Comparison of ENCODE assay signal across 8 cellular contexts in genomic region chr14:89915114-89915878, GRCh38. TPM values are rescaled to one million over a fixed set of nuclear protein-coding genes. Genes with fewer than 3 reads are reported as not detected.
A peak's percentile ranks its signal among the peaks of the same experiment; 100 is the strongest.
DNase-seq lines count a peak whose midpoint lies in the region; ATAC-seq and TF ChIP-seq lines count a peak whose summit lies in the region.

No MANE protein-coding gene starts in this region.

- H2BK5ac ChIP-seq in mesenchymal stem cell (ENCODE audit: low read depth, low read length, poor library complexity, severe bottlenecking): no peak overlapping the region

- H2AK5ac ChIP-seq in mesenchymal stem cell (ENCODE audit: low read length, severe bottlenecking): no peak overlapping the region

- H3K14ac ChIP-seq in mesenchymal stem cell (ENCODE audit: low read length in 2 of 2): no peak overlapping the region

- peak; percentile 98 for TF ChIP-seq CTCF in CD4-positive, alpha-beta T cell (IDR thresholded peaks at IDR 0.05)
- TF ChIP-seq CTCF in HCT116 (IDR thresholded peaks at IDR 0.05 in 2 of 3, conservative IDR thresholded peaks at IDR 0.05 in 1 of 3; ENCODE audit: borderline replicate concordance in 1 of 3, insufficient read depth in 1 of 3, low read depth in 2 of 3, low read length in 2 of 3): peak; percentile 65 to 95 (median 90); a peak in 5 of 6 replicates
- peak; percentile 94 to 99 (median 97) for TF ChIP-seq CTCF in dorsolateral prefrontal cortex (IDR thresholded peaks at IDR 0.05 in 54 of 56, conservative IDR thresholded peaks at IDR 0.05 in 2 of 56; ENCODE audit: low read depth in 1 of 56, partially characterized antibody in 56 of 56)

- H2BK12ac ChIP-seq in mesenchymal stem cell (ENCODE audit: low read length in 2 of 2): no peak overlapping the region

- peak; percentile 33 to 55 (median 48) for DNase-seq in CD4-positive, alpha-beta T cell
- DNase-seq in HCT116 (ENCODE audit: low read depth, low spot score) (peak; percentile 57), NCI-H69 (lab: John Stamatoyannopoulos, UW) (peak; percentile 77), dorsolateral prefrontal cortex (peak in 6 of 10 donors; percentile 35 to 80 (median 64)), mesenchymal stem cell (peak; percentile 83)
- peak; percentile 54 to 57 for DNase-seq in activated CD4-positive, alpha-beta T cell treated with anti-CD3 and anti-CD28 coated beads, Interleukin-2, amount 50 U/mL, for 4 hours
- peak; percentile 33 for DNase-seq in stimulated activated CD8-positive, alpha-beta memory T cell treated with anti-CD3 and anti-CD28 coated beads, Interleukin-4, amount 100 ng/mL, for 24 hours (ENCODE audit: low read depth)

- CTCF ChIA-PET in CD4-positive, alpha-beta T cell (lab: Charles Lee): interaction anchor here (1.0 to 1.1 kb wide), 2 partner anchors 737 to 888 kb away, joined by 3 read pairs; no protein-coding TSS in a partner anchor
- CTCF ChIA-PET in HCT116 (lab: Charles Lee): interaction anchor here (1.8 kb wide), 1 partner anchor 21 kb away, joined by 4 read pairs; no protein-coding TSS in a partner anchor

- no peak overlapping the region for H2BK120ac ChIP-seq in mesenchymal stem cell (ENCODE audit: low read depth, low read length)

- 42% methylated on average over 3 of the region's 6 CpGs for WGBS in mesenchymal stem cell

- no peak overlapping the region for H3K18ac ChIP-seq in mesenchymal stem cell (ENCODE audit: low read depth in 1 of 2, low read length in 2 of 2)

- H2AFZ ChIP-seq in HCT116 (ENCODE audit: low read depth, low read length, poor library complexity, severe bottlenecking): no peak overlapping the region
- H2AFZ ChIP-seq in mesenchymal stem cell (ENCODE audit: low read depth, low read length): no peak overlapping the region

- H3K27ac ChIP-seq in CD4-positive, alpha-beta T cell (ENCODE audit: low read depth, low read length): no peak overlapping the region
- H3K27ac ChIP-seq in HCT116 (ENCODE audit: low read depth, low read length): no peak overlapping the region
- H3K27ac ChIP-seq in dorsolateral prefrontal cortex: peak overlapping the region in 13 of 59 donors; percentile 2 to 54 (median 24)
- H3K27ac ChIP-seq in mesenchymal stem cell (ENCODE audit: low read length, poor library complexity, severe bottlenecking): no peak overlapping the region

- peak; percentile 82 for TF ChIP-seq RAD21 in HCT116 (IDR thresholded peaks at IDR 0.05; ENCODE audit: low read depth)

- H4K20me1 ChIP-seq in HCT116 (ENCODE audit: insufficient read depth): no peaks in the 10 kb centered on the region

- H3K9me3 ChIP-seq in CD4-positive, alpha-beta T cell (ENCODE audit: control insufficient read depth, low read length): no peaks in the 10 kb centered on the region
- H3K9me3 ChIP-seq in HCT116 (ENCODE audit: control insufficient read depth in 1 of 2, insufficient read depth in 1 of 2, low read depth in 1 of 2, low read length in 2 of 2) (no peaks in the 10 kb centered on the region), mesenchymal stem cell (ENCODE audit: control insufficient read depth, low read length) (no peaks in the 10 kb centered on the region)

- no TSS peak for BruUV-seq in HCT116 (replicated peaks; lab: Mats Ljungman, UMichigan)

- H3K9me2 ChIP-seq in HCT116 (ENCODE audit: insufficient read depth): no peaks in the 10 kb centered on the region

- H4K8ac ChIP-seq in mesenchymal stem cell (ENCODE audit: low read length): no peak overlapping the region

- H3K36me3 Mint-ChIP-seq in CD4-positive, alpha-beta T cell (ENCODE audit: low read depth): no peaks in the 10 kb centered on the region

- H3K4me2 ChIP-seq in HCT116 (ENCODE audit: low read length) (no peak overlapping the region), mesenchymal stem cell (ENCODE audit: low read length, poor library complexity, severe bottlenecking) (no peak overlapping the region)

- peak; percentile 72 for ATAC-seq in CD4-positive, alpha-beta T cell (ENCODE audit: poor library complexity)
- ATAC-seq in HCT116 (peak; percentile 68; the same call in 1 of the 2 replicates), HG03139 (IDR thresholded peaks at IDR 0.05; ENCODE audit: unreplicated experiment) (no peak)

- RAD21 ChIA-PET in HCT116 (lab: Charles Lee; ENCODE audit: low non-redundant PET in 1 of 2, low total read pairs in 2 of 2, uncharacterized antibody in 2 of 2, unreplicated experiment in 2 of 2): no interaction called here

- H3K79me2 ChIP-seq in HCT116 (ENCODE audit: insufficient read depth, low read length): no peaks in the 10 kb centered on the region

- H3K4me3 ChIP-seq in HCT116 (replicated peaks in 1 of 2; ENCODE audit: low read depth in 1 of 2, low read length in 2 of 2) (no peak overlapping the region), dorsolateral prefrontal cortex (peak overlapping the region in 8 of 59 donors; percentile 10 to 33 (median 17)), mesenchymal stem cell (ENCODE audit: insufficient read depth in 1 of 2, low read depth in 1 of 2, low read length in 2 of 2) (no peak overlapping the region)

- H3K27ac Mint-ChIP-seq in CD4-positive, alpha-beta T cell: no peak overlapping the region

- peaks cover 4% of the 10 kb centered on the region for H3K4me1 Mint-ChIP-seq in CD4-positive, alpha-beta T cell (ENCODE audit: low read depth)

- H4K91ac ChIP-seq in mesenchymal stem cell (ENCODE audit: low read length): no peak overlapping the region

- H3K9me3 Mint-ChIP-seq in CD4-positive, alpha-beta T cell: no peaks in the 10 kb centered on the region

- H2BK15ac ChIP-seq in mesenchymal stem cell (ENCODE audit: low read depth, poor library complexity, severe bottlenecking): no peak overlapping the region

- H3K4me3 Mint-ChIP-seq in CD4-positive, alpha-beta T cell: no peak overlapping the region

- no peak overlapping the region for H3K4ac ChIP-seq in mesenchymal stem cell (ENCODE audit: low read depth in 1 of 2, low read length in 2 of 2)

- H3K27me3 Mint-ChIP-seq in CD4-positive, alpha-beta T cell: peaks cover 13% of the 10 kb centered on the region

- H3K9ac ChIP-seq in HCT116 (ENCODE audit: low read length) (no peak overlapping the region), mesenchymal stem cell (ENCODE audit: low read length) (peak overlapping the region; percentile 77)

- POLR2A ChIA-PET in CD4-positive, alpha-beta T cell (lab: Charles Lee): no interaction called here
- POLR2A ChIA-PET in HCT116 (lab: Charles Lee): no interaction called here

- no peak for TF ChIP-seq POLR2A in HCT116 (IDR thresholded peaks at IDR 0.05; ENCODE audit: borderline replicate concordance, extremely low read depth, insufficient read depth, insufficient read length)

- H3K27me3 ChIP-seq in CD4-positive, alpha-beta T cell (ENCODE audit: control insufficient read depth, insufficient read depth, low read length): no peaks in the 10 kb centered on the region
- H3K27me3 ChIP-seq in HCT116 (ENCODE audit: insufficient read depth, low read length) (no peaks in the 10 kb centered on the region), dorsolateral prefrontal cortex (no peaks in the 10 kb centered on the region), mesenchymal stem cell (ENCODE audit: control insufficient read depth in 1 of 2, insufficient read depth in 1 of 2, low read length in 2 of 2) (no peaks in the 10 kb centered on the region)

- H3K36me3 ChIP-seq in HCT116 (ENCODE audit: control insufficient read depth in 1 of 2, insufficient read depth in 2 of 2, low read length in 2 of 2) (no peaks in the 10 kb centered on the region), mesenchymal stem cell (ENCODE audit: control insufficient read depth in 1 of 2, insufficient read depth in 2 of 2, low read depth in 1 of 2, low read length in 2 of 2) (no peaks in the 10 kb centered on the region)

- no peaks in the 10 kb centered on the region for H3K4me1 ChIP-seq in HCT116 (ENCODE audit: control insufficient read depth in 1 of 2, insufficient read depth in 2 of 2, low read length in 2 of 2)
- H3K4me1 ChIP-seq in mesenchymal stem cell (ENCODE audit: control insufficient read depth, insufficient read depth, low read depth, low read length): peaks cover 9% of the 10 kb centered on the region

- intact Hi-C loops in CD4-positive, alpha-beta T cell (cut with DNase I, micrococcal nuclease): loop anchor here (1.0 to 10.0 kb wide), 6 partner anchors 150 to 1248 kb away; no protein-coding TSS in a partner anchor
- intact Hi-C loops in HCT116 (cut with micrococcal nuclease): loop anchor here (2.0 to 5.0 kb wide), 4 partner anchors 738 to 1248 kb away; no protein-coding TSS in a partner anchor
- intact Hi-C loops in dorsolateral prefrontal cortex (cut with DNase I): loop anchor here (2.0 to 10.0 kb wide), 6 partner anchors 210 to 874 kb away; partner anchors contain the start of gene FOXN3 (in 1 of the 2)

- H3K23ac ChIP-seq in mesenchymal stem cell (ENCODE audit: low read length in 2 of 2): no peak overlapping the region

- H3K79me1 ChIP-seq in mesenchymal stem cell (replicated peaks; ENCODE audit: low read length, poor library complexity, severe bottlenecking): no peaks in the 10 kb centered on the region

RNA-seq across cellular contexts. Expression of gene EFCAB11, which starts 39.2 kb away (rescaled TPM):
- total RNA-seq in CD4-positive, alpha-beta T cell: under 1 TPM; 0.36 to 0.47 TPM
- total RNA-seq in HCT116 (2021; ENCODE audit: unreplicated experiment): 18.1 TPM
- 9.6 and 14.6 TPM in 2 replicates for polyA plus RNA-seq in HCT116 (2012)
- total RNA-seq in dorsolateral prefrontal cortex: 10 to 100 TPM in 85 of 120 experiments, 1 to 10 TPM in 35; 6.1 to 28.8 (median 11.4) TPM
- 4.8 TPM for polyA plus RNA-seq in mesenchymal stem cell (2013, experiment 1 of 2)
- polyA plus RNA-seq in mesenchymal stem cell (2013, experiment 2 of 2): 4.2 TPM

RNA-seq across cellular contexts. Expression of gene TDP1, which starts 40.4 kb away (rescaled TPM):
- total RNA-seq in CD4-positive, alpha-beta T cell: 10 to 100 TPM; 51.9 to 59.8 TPM
- total RNA-seq in HCT116 (2021; ENCODE audit: unreplicated experiment): 37.1 TPM
- polyA plus RNA-seq in HCT116 (2012): 19.1 and 25.1 TPM in 2 replicates
- 10 to 100 TPM in 118 of 120 experiments, 1 to 10 TPM in 2; 8.3 to 27.8 (median 17.5) TPM for total RNA-seq in dorsolateral prefrontal cortex
- polyA plus RNA-seq in mesenchymal stem cell (2013, experiment 1 of 2): 8.2 TPM
- polyA plus RNA-seq in mesenchymal stem cell (2013, experiment 2 of 2): 8.1 TPM

Comparison
In these comparisons a context has a peak if more than half of its experiments do, and no peak if none do; other contexts are left out.
1. DNase-seq: peak in every context shown above with its lines; median percentile 83 in mesenchymal stem cell; 77 in NCI-H69; 64 in dorsolateral prefrontal cortex; 57 in HCT116; 56 in activated CD4-positive, alpha-beta T cell treated with anti-CD3 and anti-CD28 coated beads, Interleukin-2, amount 50 U/mL, for 4 hours; 48 in CD4-positive, alpha-beta T cell; 33 in stimulated activated CD8-positive, alpha-beta memory T cell treated with anti-CD3 and anti-CD28 coated beads, Interleukin-4, amount 100 ng/mL, for 24 hours.
2. RNA of gene EFCAB11, which starts 39.2 kb away (total RNA-seq): 18.1 TPM in HCT116 (single experiment) and 6.1 to 28.8 TPM in dorsolateral prefrontal cortex; 0.36 to 0.47 TPM in CD4-positive, alpha-beta T cell; every median in the first group is over 4 times any median in the second.
3. Peak in every context shown above with its lines, with median percentiles within 50 percentile points of each other: CTCF ChIP-seq.